Comparison of ENCODE assay signal across 22 cellular contexts in the genomic region with DNA sequence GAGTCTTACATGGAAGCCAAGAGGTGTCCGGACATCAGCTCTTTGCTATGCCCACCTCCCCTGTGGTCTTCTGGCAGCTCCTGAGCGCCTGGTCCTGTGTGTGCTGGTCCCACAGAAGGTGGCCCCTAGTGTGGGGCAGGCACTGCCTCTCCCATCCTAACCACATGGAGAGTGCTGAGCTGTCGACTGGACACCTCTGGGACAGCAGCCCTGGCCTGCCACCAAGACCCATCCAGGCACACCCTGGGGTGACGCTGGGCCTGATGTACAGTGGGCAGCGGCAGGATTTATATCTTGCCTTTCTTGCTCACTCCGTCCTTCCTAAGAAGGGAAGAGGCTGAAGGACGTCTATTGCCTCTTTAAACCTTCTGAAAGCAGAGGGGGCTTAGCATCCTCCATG.
DNase-seq lines count a peak whose midpoint lies in the region; ATAC-seq, FAIRE-seq and TF ChIP-seq lines count a peak whose summit lies in the region.
"Had no signal": no experiment of that assay in that cellular context is flagged by ENCODE, and none has a peak within 500 bp of the region (broad histone marks: within the 10 kb centered on the region; RNA-seq: fewer than 3 reads in every experiment).

No MANE protein-coding gene starts in this region.

- DNase-seq in left cardiac atrium (peak; percentile 32), Right ventricle myocardium superior (no peak), HepG2 (ENCODE audit: low spot score) (no peak), right lobe of liver (no peak), sigmoid colon (peak; percentile 50)
- DNase-seq in activated naive CD8-positive, alpha-beta T cell treated with anti-CD3 and anti-CD28 coated beads, Interleukin-2, amount 50 U/mL, for 24 hours = no peak
- DNase-seq: CD4-positive, CD25-positive, alpha-beta regulatory T cell; CD8-positive, alpha-beta T cell; DMS153; DND-41; GOT3; HFFc6 had no signal

- TF ChIP-seq CTCF in HepG2 (CRISPR knock-in tag; IDR thresholded peaks at IDR 0.05) (no peak), right lobe of liver (IDR thresholded peaks at IDR 0.05) (no peak), sigmoid colon (IDR thresholded peaks at IDR 0.05) (no peak)

- no peaks in the 10 kb centered on the region for H3K27me3 Mint-ChIP-seq in activated naive CD8-positive, alpha-beta T cell treated with anti-CD3 and anti-CD28 coated beads, Interleukin-2, amount 50 U/mL, for 24 hours
- H3K27me3 Mint-ChIP-seq: B cell; CD4-positive, CD25-positive, alpha-beta regulatory T cell had no signal

- H3K27me3 ChIP-seq in HepG2 (ENCODE audit: control insufficient read depth in 1 of 2, insufficient read depth in 2 of 2, low read length in 2 of 2) (peaks cover 2 to 20% of the 10 kb centered on the region in 2 experiments; a peak in 2 of 5 replicates), right lobe of liver (no peaks in the 10 kb centered on the region), sigmoid colon (no peaks in the 10 kb centered on the region)
- H3K27me3 ChIP-seq: BLaER1 had no signal

- no peak overlapping the region for H3K4me3 Mint-ChIP-seq in activated naive CD8-positive, alpha-beta T cell treated with anti-CD3 and anti-CD28 coated beads, Interleukin-2, amount 50 U/mL, for 24 hours
- H3K4me3 Mint-ChIP-seq: B cell; CD4-positive, CD25-positive, alpha-beta regulatory T cell; CD8-positive, alpha-beta T cell; HFFc6 had no signal

- ATAC-seq in left cardiac atrium (peak; percentile 76 to 81), Right ventricle myocardium superior (ENCODE audit: poor library complexity) (no peak), HepG2 (peak; percentile 19; the same call in 2 of the 3 replicates), right lobe of liver (no peak)
- no peak for ATAC-seq in activated naive CD8-positive, alpha-beta T cell treated with anti-CD3 and anti-CD28 coated beads, Interleukin-2, amount 50 U/mL, for 24 hours
- ATAC-seq: CD8-positive, alpha-beta T cell had no signal

- TF ChIP-seq POLR2A in HepG2 (IDR thresholded peaks at IDR 0.05; ENCODE audit: insufficient read depth in 1 of 2, low read depth in 2 of 2, low read length in 2 of 2) (no peak), right lobe of liver (IDR thresholded peaks at IDR 0.05) (no peak), sigmoid colon (IDR thresholded peaks at IDR 0.05) (no peak)

- H3K4me1 Mint-ChIP-seq in activated naive CD8-positive, alpha-beta T cell treated with anti-CD3 and anti-CD28 coated beads, Interleukin-2, amount 50 U/mL, for 24 hours = no peaks in the 10 kb centered on the region
- H3K4me1 Mint-ChIP-seq: B cell; CD4-positive, CD25-positive, alpha-beta regulatory T cell had no signal

- no TSS peak for BruUV-seq in HepG2 (replicated peaks; lab: Mats Ljungman, UMichigan)

- POLR2A ChIA-PET in HepG2 (lab: Yijun Ruan, JAX) = no interaction called here

- H3K36me3 Mint-ChIP-seq in activated naive CD8-positive, alpha-beta T cell treated with anti-CD3 and anti-CD28 coated beads, Interleukin-2, amount 50 U/mL, for 24 hours (ENCODE audit: low read depth) = no peaks in the 10 kb centered on the region
- H3K36me3 Mint-ChIP-seq: CD4-positive, CD25-positive, alpha-beta regulatory T cell; CD8-positive, alpha-beta T cell had no signal

- TF ChIP-seq EP300 in HepG2 (IDR thresholded peaks at IDR 0.05; ENCODE audit: low read depth in 2 of 2, low read length in 2 of 2) (no peak), HepG2 (CRISPR knock-in tag; IDR thresholded peaks at IDR 0.05; ENCODE audit: borderline replicate concordance) (no peak), sigmoid colon (IDR thresholded peaks at IDR 0.05) (no peak)

- H3K79me2 ChIP-seq in HepG2 (ENCODE audit: insufficient read depth, low read length) = no peaks in the 10 kb centered on the region

- peaks cover 17% of the 10 kb centered on the region for H3K4me1 ChIP-seq in HepG2 (ENCODE audit: insufficient read depth, low read length)
- no peaks in the 10 kb centered on the region for H3K4me1 ChIP-seq in right lobe of liver
- no peaks in the 10 kb centered on the region for H3K4me1 ChIP-seq in sigmoid colon

- intact Hi-C loops in left cardiac atrium (cut with DNase I) = no loop called here
- intact Hi-C loops in Right ventricle myocardium superior (cut with DNase I) = no loop called here
- intact Hi-C loops in HepG2 (cut with micrococcal nuclease; ENCODE audit: unreplicated experiment) = no loop called here
- intact Hi-C loops in right lobe of liver (cut with DNase I) = no loop called here
- intact Hi-C loops in sigmoid colon (cut with DNase I) = no loop called here

- H2AFZ ChIP-seq in HepG2 (ENCODE audit: low read length) = no peak overlapping the region

- H3K4me3 ChIP-seq in HepG2 (replicated peaks in 1 of 3; ENCODE audit: insufficient read depth in 1 of 3, low read depth in 2 of 3, low read length in 3 of 3) = no peak overlapping the region
- no peak overlapping the region for H3K4me3 ChIP-seq in right lobe of liver
- H3K4me3 ChIP-seq in sigmoid colon = no peak overlapping the region
- H3K4me3 ChIP-seq: BLaER1, HAP-1 had no signal

- no peaks in the 10 kb centered on the region for H3K9me3 ChIP-seq in HepG2 (ENCODE audit: low read length)
- no peaks in the 10 kb centered on the region for H3K9me3 ChIP-seq in right lobe of liver
- no peaks in the 10 kb centered on the region for H3K9me3 ChIP-seq in sigmoid colon
- H3K9me3 ChIP-seq: BLaER1, Caco-2, HAP-1 had no signal

- in situ Hi-C loops in HepG2 (cut with HindIII; ENCODE audit: extremely low pct_ligation_motif_present, low pct_unique_long_range_greater_than_20kb) = no loop called here

- H3K9me3 Mint-ChIP-seq in activated naive CD8-positive, alpha-beta T cell treated with anti-CD3 and anti-CD28 coated beads, Interleukin-2, amount 50 U/mL, for 24 hours = no peaks in the 10 kb centered on the region
- H3K9me3 Mint-ChIP-seq: CD4-positive, CD25-positive, alpha-beta regulatory T cell; CD8-positive, alpha-beta T cell had no signal

- CTCF ChIA-PET in HepG2 (lab: Yijun Ruan, JAX; ENCODE audit: low intra/inter-chr PET ratio, low total read pairs) = no interaction called here

- H3K27ac Mint-ChIP-seq in activated naive CD8-positive, alpha-beta T cell treated with anti-CD3 and anti-CD28 coated beads, Interleukin-2, amount 50 U/mL, for 24 hours = no peak overlapping the region
- H3K27ac Mint-ChIP-seq: B cell; CD4-positive, CD25-positive, alpha-beta regulatory T cell; CD8-positive, alpha-beta T cell; HFFc6 had no signal

- 54% methylated on average over 4 of the region's 7 CpGs for WGBS in HepG2 (ENCODE audit: low lambda C conversion rate)
- WGBS in right lobe of liver (ENCODE audit: insufficient coverage, low coverage, low lambda C conversion rate, missing lambda C conversion rate) = 75% methylated on average over 4 of the region's 7 CpGs
- WGBS in sigmoid colon, 2 donors = 88 to 94% methylated on average over 7 of the region's 7 CpGs

- no peaks in the 10 kb centered on the region for H4K20me1 ChIP-seq in HepG2 (ENCODE audit: insufficient read depth, low read length)
- H4K20me1 ChIP-seq: BLaER1 had no signal

- TF ChIP-seq RAD21 in HepG2 (CRISPR knock-in tag; IDR thresholded peaks at IDR 0.05) = no peak

- H3K4me2 ChIP-seq in HepG2 (ENCODE audit: low read depth, low read length) = no peak overlapping the region

- no peaks in the 10 kb centered on the region for H3K36me3 ChIP-seq in HepG2 (replicated peaks in 1 of 2; ENCODE audit: control insufficient read depth in 1 of 2, insufficient read depth in 2 of 2, low read length in 2 of 2)
- H3K36me3 ChIP-seq in right lobe of liver = no peaks in the 10 kb centered on the region
- H3K36me3 ChIP-seq in sigmoid colon = no peaks in the 10 kb centered on the region
- H3K36me3 ChIP-seq: BLaER1 had no signal

- no peak for FAIRE-seq in HepG2 (lab: Jason Lieb, UNC)
- FAIRE-seq: A204.1, G401.6, GM12892, H54 had no signal

- H3K9ac ChIP-seq in HepG2 (ENCODE audit: insufficient read depth, low read depth, low read length) = no peak overlapping the region
- H3K9ac ChIP-seq: BLaER1 had no signal

- H3K27ac ChIP-seq in HepG2 (ENCODE audit: extremely low read length, insufficient read depth, low read length) (no peak overlapping the region), right lobe of liver (no peak overlapping the region), sigmoid colon (no peak overlapping the region)
- H3K27ac ChIP-seq: 22Rv1, BLaER1, C4-2B had no signal

TF ChIP-seq in HepG2, 621 proteins besides CTCF, POLR2A, EP300 and RAD21 (continues in another document):
- TF ChIP-seq DR1 (CRISPR knock-in tag; IDR thresholded peaks at IDR 0.05) = no peak
- TF ChIP-seq ZNF34 (CRISPR knock-in tag; IDR thresholded peaks at IDR 0.05; ENCODE audit: borderline replicate concordance) = no peak
- no peak for TF ChIP-seq ZFP1 (CRISPR knock-in tag; IDR thresholded peaks at IDR 0.05)
- TF ChIP-seq MAZ (IDR thresholded peaks at IDR 0.05; ENCODE audit: borderline replicate concordance, low read depth, low read length) = no peak
- no peak for TF ChIP-seq MAZ (CRISPR knock-in tag; IDR thresholded peaks at IDR 0.05; ENCODE audit: low read depth)
- no peak for TF ChIP-seq ZBTB42 (CRISPR knock-in tag; IDR thresholded peaks at IDR 0.05)
- no peak for TF ChIP-seq TBX2 (CRISPR knock-in tag; IDR thresholded peaks at IDR 0.05; ENCODE audit: borderline replicate concordance)
- TF ChIP-seq KDM3A (CRISPR knock-in tag; IDR thresholded peaks at IDR 0.05; ENCODE audit: low read depth) = no peak
- no peak for TF ChIP-seq ZNF652 (CRISPR knock-in tag; IDR thresholded peaks at IDR 0.05; ENCODE audit: borderline replicate concordance, low read depth)
- no peak for TF ChIP-seq SMARCC2 (IDR thresholded peaks at IDR 0.05)
- TF ChIP-seq FOSL1 (CRISPR knock-in tag; IDR thresholded peaks at IDR 0.05; ENCODE audit: borderline replicate concordance) = no peak
- TF ChIP-seq, protein P1, sequence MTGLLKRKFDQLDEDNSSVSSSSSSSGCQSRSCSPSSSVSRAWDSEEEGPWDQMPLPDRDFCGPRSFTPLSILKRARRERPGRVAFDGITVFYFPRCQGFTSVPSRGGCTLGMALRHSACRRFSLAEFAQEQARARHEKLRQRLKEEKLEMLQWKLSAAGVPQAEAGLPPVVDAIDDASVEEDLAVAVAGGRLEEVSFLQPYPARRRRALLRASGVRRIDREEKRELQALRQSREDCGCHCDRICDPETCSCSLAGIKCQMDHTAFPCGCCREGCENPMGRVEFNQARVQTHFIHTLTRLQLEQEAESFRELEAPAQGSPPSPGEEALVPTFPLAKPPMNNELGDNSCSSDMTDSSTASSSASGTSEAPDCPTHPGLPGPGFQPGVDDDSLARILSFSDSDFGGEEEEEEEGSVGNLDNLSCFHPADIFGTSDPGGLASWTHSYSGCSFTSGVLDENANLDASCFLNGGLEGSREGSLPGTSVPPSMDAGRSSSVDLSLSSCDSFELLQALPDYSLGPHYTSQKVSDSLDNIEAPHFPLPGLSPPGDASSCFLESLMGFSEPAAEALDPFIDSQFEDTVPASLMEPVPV (CRISPR knock-in tag; IDR thresholded peaks at IDR 0.05) = no peak
- no peak for TF ChIP-seq MXD4 (CRISPR knock-in tag; IDR thresholded peaks at IDR 0.05)
- TF ChIP-seq, protein P2, sequence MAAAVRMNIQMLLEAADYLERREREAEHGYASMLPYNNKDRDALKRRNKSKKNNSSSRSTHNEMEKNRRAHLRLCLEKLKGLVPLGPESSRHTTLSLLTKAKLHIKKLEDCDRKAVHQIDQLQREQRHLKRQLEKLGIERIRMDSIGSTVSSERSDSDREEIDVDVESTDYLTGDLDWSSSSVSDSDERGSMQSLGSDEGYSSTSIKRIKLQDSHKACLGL (CRISPR knock-in tag; IDR thresholded peaks at IDR 0.05) = no peak

Comparison
In these comparisons a context has a peak if more than half of its experiments do, and no peak if none do; other contexts are left out.
1. ATAC-seq: peak in left cardiac atrium (2 of 2) and HepG2 (single experiment); none in Right ventricle myocardium superior (single experiment), right lobe of liver (0 of 4) and activated naive CD8-positive, alpha-beta T cell treated with anti-CD3 and anti-CD28 coated beads, Interleukin-2, amount 50 U/mL, for 24 hours (single experiment).
2. DNase-seq: peak in left cardiac atrium (single experiment) and sigmoid colon (single experiment); none in Right ventricle myocardium superior (single experiment), HepG2 (single experiment), right lobe of liver (0 of 3) and activated naive CD8-positive, alpha-beta T cell treated with anti-CD3 and anti-CD28 coated beads, Interleukin-2, amount 50 U/mL, for 24 hours (single experiment).